ENCODE assay signal across 8 cellular contexts in genomic region chr18:79393626-79394401, GRCh38. TPM values are rescaled to one million over a fixed set of nuclear protein-coding genes. Genes with fewer than 3 reads are reported as not detected.
DNase-seq lines count a peak whose midpoint lies in the region; ATAC-seq, FAIRE-seq and TF ChIP-seq lines count a peak whose summit lies in the region.

No MANE protein-coding gene starts in this region.

- H3K36me3 ChIP-seq in endothelial cell of umbilical vein (ENCODE audit: control insufficient read depth in 2 of 2, extremely low read depth in 1 of 2, insufficient read depth in 2 of 2, low read length in 2 of 2) = no peaks in the 10 kb centered on the region

- BruUV-seq in endothelial cell of umbilical vein (replicated peaks; lab: Mats Ljungman, UMichigan) = no TSS peak

- peaks cover 0 to 6% of the 10 kb centered on the region in 2 experiments for H3K27me3 ChIP-seq in endothelial cell of umbilical vein (ENCODE audit: control insufficient read depth in 2 of 2, insufficient read depth in 2 of 2, low read length in 2 of 2)

- POLR2A ChIA-PET in endothelial cell of umbilical vein (lab: Charles Lee) = interaction anchor here (0.6 to 1.3 kb wide), 4 partner anchors 10 to 285 kb away, joined by 3 to 6 read pairs (median 4); no protein-coding TSS in a partner anchor

- H3K27ac Mint-ChIP-seq in memory B cell = peak overlapping the region; percentile 97

- CTCF ChIA-PET in endothelial cell of umbilical vein (lab: Charles Lee) = interaction anchor here (0.7 to 7.0 kb wide), 11 partner anchors 9 to 136 kb away, joined by 3 to 62 read pairs (median 4); no protein-coding TSS in a partner anchor

- dilution Hi-C loops in endothelial cell of umbilical vein (cut with MboI; ENCODE audit: extremely low pct_ligation_motif_present, low sequenced_read_pairs) = no loop called here

- H3K4me3 Mint-ChIP-seq in memory B cell = peak overlapping the region; percentile 95

- TF ChIP-seq POLR2A in GM12891 (IDR thresholded peaks at IDR 0.05; ENCODE audit: low read depth, low read length) (no peak), endothelial cell of umbilical vein (IDR thresholded peaks at IDR 0.05; ENCODE audit: low read depth, low read length) (peak; percentile 54)

- H3K9me1 ChIP-seq in endothelial cell of umbilical vein (replicated peaks; ENCODE audit: control insufficient read depth, extremely low read depth, insufficient read depth, low read length) = no peaks in the 10 kb centered on the region

- peak; percentile 31 for FAIRE-seq in GM12891 (lab: Jason Lieb, UNC)
- peak; percentile 89 for FAIRE-seq in endothelial cell of umbilical vein (lab: Jason Lieb, UNC)

- H3K36me3 Mint-ChIP-seq in memory B cell = no peaks in the 10 kb centered on the region

- peak overlapping the region; percentile 28 to 38 (median 35) for H3K4me3 ChIP-seq in endothelial cell of umbilical vein (replicated peaks in 1 of 3; ENCODE audit: insufficient read depth in 1 of 3, low read depth in 1 of 3, low read length in 3 of 3)

- peak; percentile 8 for ATAC-seq in memory B cell (ENCODE audit: low read depth)

- no peaks in the 10 kb centered on the region for H3K9me3 Mint-ChIP-seq in memory B cell

- H3K4me1 Mint-ChIP-seq in memory B cell = peaks cover 22% of the 10 kb centered on the region

- peak overlapping the region; percentile 74 for H3K4me2 ChIP-seq in endothelial cell of umbilical vein (ENCODE audit: insufficient read depth, low read length)

- no peaks in the 10 kb centered on the region for H3K27me3 Mint-ChIP-seq in memory B cell

- intact Hi-C loops in endothelial cell of umbilical vein (cut with micrococcal nuclease) = loop anchor here (1.0 to 2.0 kb wide), 2 partner anchors 134 to 285 kb away; partner anchors contain the start of gene CTDP1

- H3K27ac ChIP-seq in endothelial cell of umbilical vein (ENCODE audit: insufficient read depth, low read depth, low read length) (peak overlapping the region; percentile 87), substantia nigra (ENCODE audit: low read depth, low read length, poor library complexity, severe bottlenecking) (no peak overlapping the region)

- TF ChIP-seq CTCF in endothelial cell of umbilical vein (IDR thresholded peaks at IDR 0.05; ENCODE audit: extremely low read depth in 1 of 2, insufficient read depth in 1 of 2, low read depth in 1 of 2, low read length in 2 of 2) = no peak

- no peaks in the 10 kb centered on the region for H3K9me3 ChIP-seq in endothelial cell of umbilical vein (replicated peaks; ENCODE audit: control insufficient read depth, insufficient read depth, low read length)

- H3K79me2 ChIP-seq in endothelial cell of umbilical vein (ENCODE audit: control insufficient read depth, insufficient read depth, low read length) = no peaks in the 10 kb centered on the region

- no peaks in the 10 kb centered on the region for H4K20me1 ChIP-seq in endothelial cell of umbilical vein (replicated peaks; ENCODE audit: control insufficient read depth, extremely low read depth, insufficient read depth, low read length)

- peak overlapping the region; percentile 38 for H2AFZ ChIP-seq in endothelial cell of umbilical vein (ENCODE audit: low read depth, low read length)

- DNase-seq in 8988T = peak; percentile 61
- DNase-seq in GM12891 (ENCODE audit: insufficient read length, low spot score) = no peak
- peak; percentile 95 for DNase-seq in NCI-H146 (lab: John Stamatoyannopoulos, UW)
- DNase-seq in activated CD4-positive, alpha-beta T cell treated with anti-CD3 and anti-CD28 coated beads, Interleukin-2, amount 50 U/mL, for 1 hour = peak; percentile 46
- peak; percentile 94 for DNase-seq in endothelial cell of umbilical vein (ENCODE audit: low read depth, low spot score)
- DNase-seq in memory B cell (ENCODE audit: low spot score in 2 of 2) = no peak
- DNase-seq in substantia nigra (lab: John Stamatoyannopoulos, UW) = peak in 32 of 49 donors; percentile 22 to 78 (median 48)
- no peak for DNase-seq in SKM-1 treated with dmso at 0.1 percent for 144 hours (lab: John Stamatoyannopoulos, UW; ENCODE audit: unreplicated experiment)

- H3K4me1 ChIP-seq in endothelial cell of umbilical vein (ENCODE audit: control insufficient read depth, extremely low read depth, insufficient read depth, low read length) = peaks cover 34% of the 10 kb centered on the region

- peak overlapping the region; percentile 90 for H3K9ac ChIP-seq in endothelial cell of umbilical vein (replicated peaks; ENCODE audit: extremely low read depth, insufficient read depth, low read length)

TF ChIP-seq in GM12891, 5 proteins besides CTCF, POLR2A, EP300 and RAD21:
- no peak for TF ChIP-seq PAX5 (IDR thresholded peaks at IDR 0.05; ENCODE audit: insufficient read depth, low read length, severe bottlenecking)
- no peak for TF ChIP-seq POLR2AphosphoS5 (IDR thresholded peaks at IDR 0.05; ENCODE audit: low read depth, low read length)

TF ChIP-seq in endothelial cell of umbilical vein, 7 proteins besides CTCF, POLR2A, EP300 and RAD21:
- peak; percentile 86 for TF ChIP-seq POLR2AphosphoS5 (IDR thresholded peaks at IDR 0.05; ENCODE audit: insufficient read depth, low read depth, low read length)
- no peak for TF ChIP-seq GATA2 (IDR thresholded peaks at IDR 0.05; ENCODE audit: insufficient read depth, insufficient read length, low read depth, low read length)

RNA-seq across cellular contexts. Expression of gene NFATC1, which starts 1.9 kb away (rescaled TPM):
- 34.8 TPM for polyA plus RNA-seq in GM12891 (2012; ENCODE audit: low read depth, missing spikeins)
- total RNA-seq in endothelial cell of umbilical vein = 26.8 and 30.0 TPM in 2 replicates
- polyA plus RNA-seq in endothelial cell of umbilical vein = 11.1 and 13.6 TPM in 2 replicates
- polyA plus RNA-seq in endothelial cell of umbilical vein (2011; cell fraction: cytosol; rRNA removed) = 10.6 and 12.8 TPM in 2 replicates
- polyA plus RNA-seq in endothelial cell of umbilical vein (2011; cell fraction: nucleus; rRNA removed) = 20.2 and 22.3 TPM in 2 replicates
- 14.0 and 17.1 TPM in 2 replicates for polyA plus RNA-seq in endothelial cell of umbilical vein (2012)
- 11.6 and 15.7 TPM in 2 replicates for polyA minus RNA-seq in endothelial cell of umbilical vein
- polyA minus RNA-seq in endothelial cell of umbilical vein (2011; cell fraction: cytosol; rRNA and poly(A)+ RNA removed) = 0.61 TPM
- 15.2 and 41.1 TPM in 2 replicates for polyA minus RNA-seq in endothelial cell of umbilical vein (2011; cell fraction: nucleus; rRNA and poly(A)+ RNA removed)

Comparison
In these comparisons a context has a peak if more than half of its experiments do, and no peak if none do; other contexts are left out.
1. DNase-seq: peak in 8988T (single experiment), NCI-H146 (single experiment), activated CD4-positive, alpha-beta T cell treated with anti-CD3 and anti-CD28 coated beads, Interleukin-2, amount 50 U/mL, for 1 hour (single experiment), endothelial cell of umbilical vein (single experiment) and substantia nigra (32 of 49); none in GM12891 (single experiment), memory B cell (0 of 2) and SKM-1 treated with dmso at 0.1 percent for 144 hours (single experiment).